Comparison of ENCODE assay signal across 9 cellular contexts in genomic region chr20:32539063-32539816, GRCh38. TPM values are rescaled to one million over a fixed set of nuclear protein-coding genes. Genes with fewer than 3 reads are reported as not detected.
DNase-seq lines count a peak whose midpoint lies in the region; ATAC-seq and TF ChIP-seq lines count a peak whose summit lies in the region.
"Had no signal": no experiment of that assay in that cellular context is flagged by ENCODE, and none has a peak within 500 bp of the region (broad histone marks: within the 10 kb centered on the region; RNA-seq: fewer than 3 reads in every experiment).

No MANE protein-coding gene starts in this region.

- H3K27ac ChIP-seq in GM23338 (ENCODE audit: low read depth) (no peak overlapping the region), PC-3 (ENCODE audit: low read length) (no peak overlapping the region), sigmoid colon (peak overlapping the region in 3 of 4 donors; percentile 0 to 39 (median 27))
- H3K27ac ChIP-seq: tibial artery had no signal

- H3K27me3 Mint-ChIP-seq in GM23338 (ENCODE audit: insufficient read depth, low read depth, poor library complexity): peaks cover 24% of the 10 kb centered on the region
- peaks cover 14% of the 10 kb centered on the region for H3K27me3 Mint-ChIP-seq in dendritic cell treated with granulocyte-macrophage colony-stimulating factor and Interleukin-4, amounts not matched to agents 40 ng/mL and 50 ng/mL, for 4 days

- no peaks in the 10 kb centered on the region for H3K9me3 ChIP-seq in PC-3 (ENCODE audit: low read length)
- no peaks in the 10 kb centered on the region for H3K9me3 ChIP-seq in sigmoid colon
- H3K9me3 ChIP-seq: tibial artery had no signal

- H3K36me3 ChIP-seq in GM23338 (ENCODE audit: insufficient read depth) (no peaks in the 10 kb centered on the region), PC-3 (ENCODE audit: low read depth, low read length) (no peaks in the 10 kb centered on the region), sigmoid colon (no peaks in the 10 kb centered on the region)
- H3K36me3 ChIP-seq: tibial artery had no signal

- peaks cover 30% of the 10 kb centered on the region for H3F3A ChIP-seq in GM23338 (replicated peaks; ENCODE audit: low read depth)
- H3F3A ChIP-seq in PC-3 (ENCODE audit: low read length, unreplicated experiment): no peaks in the 10 kb centered on the region

- no peak overlapping the region for H3K27ac Mint-ChIP-seq in GM23338
- H3K27ac Mint-ChIP-seq in dendritic cell treated with granulocyte-macrophage colony-stimulating factor and Interleukin-4, amounts not matched to agents 40 ng/mL and 50 ng/mL, for 4 days: peak overlapping the region; percentile 84

- H3K4me2 ChIP-seq in GM23338: peak overlapping the region; percentile 75
- no peak overlapping the region for H3K4me2 ChIP-seq in PC-3 (ENCODE audit: low read length)

- peaks cover 48% of the 10 kb centered on the region for H3K4me1 ChIP-seq in GM23338 (ENCODE audit: insufficient read depth)
- peaks cover 14% of the 10 kb centered on the region for H3K4me1 ChIP-seq in PC-3 (ENCODE audit: insufficient read depth, low read length)
- peaks cover 0 to 28% (median 27%) of the 10 kb centered on the region in 4 donors for H3K4me1 ChIP-seq in sigmoid colon

- BruUV-seq in PC-3 (replicated peaks; lab: Mats Ljungman, UMichigan): no TSS peak

- TF ChIP-seq POLR2A in sigmoid colon (IDR thresholded peaks at IDR 0.05): no peak

- H3K27me3 ChIP-seq in GM23338 (ENCODE audit: insufficient read depth): peaks cover 33% of the 10 kb centered on the region
- H3K27me3 ChIP-seq in PC-3 (ENCODE audit: low read length): no peaks in the 10 kb centered on the region
- peaks cover 0 to 4% (median 0%) of the 10 kb centered on the region in 3 donors for H3K27me3 ChIP-seq in sigmoid colon

- H3K4me3 Mint-ChIP-seq in GM23338: no peak overlapping the region; the same call in 2 of the 3 replicates
- peak overlapping the region; percentile 22 for H3K4me3 Mint-ChIP-seq in dendritic cell treated with granulocyte-macrophage colony-stimulating factor and Interleukin-4, amounts not matched to agents 40 ng/mL and 50 ng/mL, for 4 days

- H3K9me2 ChIP-seq in GM23338 (ENCODE audit: insufficient read depth) (no peaks in the 10 kb centered on the region), PC-3 (replicated peaks; ENCODE audit: low read length) (no peaks in the 10 kb centered on the region)

- peak; percentile 3; the same call in 1 of the 3 replicates for ATAC-seq in GM23338
- ATAC-seq in PC-3: no peak
- ATAC-seq in HG03378 (IDR thresholded peaks at IDR 0.05; ENCODE audit: unreplicated experiment): no peak

- WGBS in sigmoid colon, 2 donors: 58 to 64% methylated on average over 12 of the region's 12 CpGs

- no peak overlapping the region for H3K9ac ChIP-seq in PC-3 (ENCODE audit: low read length)

- H3K4me3 ChIP-seq in GM23338 (0 out of 2 replicates have a peak overlapping the region, but pooled peaks have one; percentile 47), PC-3 (ENCODE audit: low read length) (no peak overlapping the region), sigmoid colon (no peak overlapping the region)
- H3K4me3 ChIP-seq: tibial artery had no signal

- H2AFZ ChIP-seq in GM23338 (0 out of 2 replicates have a peak overlapping the region, but pooled peaks have one; percentile 32), PC-3 (ENCODE audit: low read length) (peak overlapping the region; percentile 25; the same call in 1 of the 2 replicates)

- TF ChIP-seq CTCF in GM23338 (conservative IDR thresholded peaks at IDR 0.05; ENCODE audit: low read depth in 2 of 2) (no peak), PC-3 (conservative IDR thresholded peaks at IDR 0.05; ENCODE audit: low read depth, low read length) (no peak), sigmoid colon (IDR thresholded peaks at IDR 0.05) (no peak)

- DNase-seq in GM23338 (ENCODE audit: low spot score) (no peak), PC-3 (no peak), sigmoid colon (no peak), 8988T (no peak), NCI-H2107 treated with DMSO at 0.1 percent for 48 hours (lab: John Stamatoyannopoulos, UW; ENCODE audit: unreplicated experiment) (no peak)
- DNase-seq: kidney, tibial artery had no signal

- no peak for TF ChIP-seq EP300 in sigmoid colon (IDR thresholded peaks at IDR 0.05)

- POLR2A ChIA-PET in PC-3 (lab: Charles Lee; ENCODE audit: unreplicated experiment): no interaction called here

- H3K36me3 Mint-ChIP-seq in GM23338 (ENCODE audit: low read depth): no peaks in the 10 kb centered on the region; the same call in 2 of the 3 replicates
- peaks cover 14% of the 10 kb centered on the region for H3K36me3 Mint-ChIP-seq in dendritic cell treated with granulocyte-macrophage colony-stimulating factor and Interleukin-4, amounts not matched to agents 40 ng/mL and 50 ng/mL, for 4 days (ENCODE audit: low read depth)

- CTCF ChIA-PET in PC-3 (lab: Charles Lee): no interaction called here

- H3K9me3 Mint-ChIP-seq in GM23338: no peaks in the 10 kb centered on the region
- H3K9me3 Mint-ChIP-seq in dendritic cell treated with granulocyte-macrophage colony-stimulating factor and Interleukin-4, amounts not matched to agents 40 ng/mL and 50 ng/mL, for 4 days: no peaks in the 10 kb centered on the region

- H3K79me2 ChIP-seq in GM23338 (replicated peaks; ENCODE audit: insufficient read depth) (no peaks in the 10 kb centered on the region), PC-3 (ENCODE audit: low read length) (no peaks in the 10 kb centered on the region)

- H4K20me1 ChIP-seq in GM23338 (replicated peaks; ENCODE audit: insufficient read depth) (peaks cover 20% of the 10 kb centered on the region), PC-3 (ENCODE audit: low read length) (no peaks in the 10 kb centered on the region)

- intact Hi-C loops in PC-3 (cut with micrococcal nuclease) (no loop called here), sigmoid colon (cut with DNase I) (no loop called here)
- intact Hi-C loops in dendritic cell treated with granulocyte-macrophage colony-stimulating factor and Interleukin-4, amounts not matched to agents 40 ng/mL and 50 ng/mL, for 4 days (cut with micrococcal nuclease): loop anchor here (5.0 kb wide), 2 partner anchors 43 to 63 kb away; no protein-coding TSS in a partner anchor

- peaks cover 43% of the 10 kb centered on the region for H3K4me1 Mint-ChIP-seq in GM23338
- H3K4me1 Mint-ChIP-seq in dendritic cell treated with granulocyte-macrophage colony-stimulating factor and Interleukin-4, amounts not matched to agents 40 ng/mL and 50 ng/mL, for 4 days (ENCODE audit: low read depth): peaks cover 64% of the 10 kb centered on the region

TF ChIP-seq in GM23338, 12 proteins besides CTCF, POLR2A, EP300 and RAD21 (continues in another document):
- TF ChIP-seq NANOG (IDR thresholded peaks at IDR 0.05; ENCODE audit: borderline replicate concordance): no peak

RNA-seq across cellular contexts. Expression of gene NOL4L, which starts 45.9 kb away (rescaled TPM):
- total RNA-seq in GM23338 (2014; rRNA removed; shearing (Covaris generic)): 32.8 and 38.8 TPM in 2 replicates
- polyA plus RNA-seq in GM23338 (2016; fragmentation: Nextera tagmentation; extraction: Ambion mirVana) (36.7 and 39.2 TPM in 2 replicates), sigmoid colon (10 to 100 TPM; 16.8 to 34.7 (median 21.9) TPM)
- total RNA-seq in PC-3 (2014; rRNA removed) (5.4 and 7.3 TPM in 2 replicates), sigmoid colon (10 to 100 TPM in 3 of 4 donors, 1 to 10 TPM in 1; 9.2 to 23.8 (median 14.0) TPM)

Comparison
In these comparisons a context has a peak if more than half of its experiments do, and no peak if none do; other contexts are left out.
1. H3K27ac ChIP-seq: peak in sigmoid colon (3 of 4); none in GM23338 (single experiment) and PC-3 (single experiment).